ENCODE assay signal across 1 cellular context in the genomic region with DNA sequence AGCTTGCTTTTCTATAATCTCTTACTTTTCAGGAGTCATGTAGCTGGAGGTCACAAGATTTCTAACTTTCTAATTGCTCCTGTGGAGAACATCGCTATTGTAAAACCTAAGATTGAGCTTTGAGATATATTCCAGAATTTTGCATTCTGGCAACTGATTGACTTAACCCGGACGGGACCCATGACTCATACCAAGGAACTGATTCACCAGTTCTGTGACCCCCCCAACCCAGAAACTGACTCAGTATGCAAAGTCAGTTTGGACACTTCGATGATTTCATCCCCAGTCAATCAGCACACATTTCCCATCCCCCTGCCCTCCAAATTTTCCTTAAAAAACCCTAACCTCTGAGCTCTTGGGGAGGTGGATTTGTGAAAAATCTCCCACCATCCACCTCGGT.
A peak's percentile ranks its signal among the peaks of the same experiment; 100 is the strongest.
TF ChIP-seq lines count a peak whose summit lies in the region.

No MANE protein-coding gene starts in this region.

TF ChIP-seq in SK-N-SH, 30 proteins besides CTCF, POLR2A, EP300 and RAD21:
- TF ChIP-seq FOXM1 (IDR thresholded peaks at IDR 0.05; ENCODE audit: low read depth) (no peak), RFX5 (IDR thresholded peaks at IDR 0.05; ENCODE audit: low read length) (no peak), FOXJ3 (CRISPR knock-in tag; IDR thresholded peaks at IDR 0.05) (no peak), USF1 (IDR thresholded peaks at IDR 0.05; ENCODE audit: borderline replicate concordance, low read depth) (no peak), RCOR1 (IDR thresholded peaks at IDR 0.05; ENCODE audit: low read length) (no peak), POLR2AphosphoS5 (IDR thresholded peaks at IDR 0.05; ENCODE audit: low read depth, low read length) (no peak), FOSL2 (IDR thresholded peaks at IDR 0.05; ENCODE audit: borderline replicate concordance, low read depth) (peak; percentile 86), EZH2phosphoT487 (IDR thresholded peaks at IDR 0.05; ENCODE audit: borderline replicate concordance, low read depth) (no peak), CHD2 (IDR thresholded peaks at IDR 0.05; ENCODE audit: low read length, partially characterized antibody) (no peak), TAF1 (IDR thresholded peaks at IDR 0.05; ENCODE audit: borderline replicate concordance, low read depth, low read length) (no peak), NRF1 (IDR thresholded peaks at IDR 0.05; ENCODE audit: low read depth, low read length) (no peak), TEAD4 (IDR thresholded peaks at IDR 0.05; ENCODE audit: borderline replicate concordance, insufficient read depth) (no peak), GABPA (IDR thresholded peaks at IDR 0.05; ENCODE audit: low read depth) (no peak), MAX (IDR thresholded peaks at IDR 0.05; ENCODE audit: low read depth) (no peak), RXRA (IDR thresholded peaks at IDR 0.05; ENCODE audit: borderline replicate concordance, low read depth) (no peak; the same call in 1 of the 2 replicates), MEF2A (IDR thresholded peaks at IDR 0.05; ENCODE audit: borderline replicate concordance, low read depth) (no peak), JUND (IDR thresholded peaks at IDR 0.05) (peak; percentile 58), TCF12 (IDR thresholded peaks at IDR 0.05) (no peak), SIN3A (IDR thresholded peaks at IDR 0.05; ENCODE audit: borderline replicate concordance, low read depth, low read length) (no peak), GATA2 (CRISPR knock-in tag; IDR thresholded peaks at IDR 0.05) (no peak), YY1 (IDR thresholded peaks at IDR 0.05; ENCODE audit: low read depth) (no peak), ELF1 (IDR thresholded peaks at IDR 0.05) (no peak), MXI1 (IDR thresholded peaks at IDR 0.05; ENCODE audit: low read depth, low read length) (no peak)
- TF ChIP-seq, protein P1, sequence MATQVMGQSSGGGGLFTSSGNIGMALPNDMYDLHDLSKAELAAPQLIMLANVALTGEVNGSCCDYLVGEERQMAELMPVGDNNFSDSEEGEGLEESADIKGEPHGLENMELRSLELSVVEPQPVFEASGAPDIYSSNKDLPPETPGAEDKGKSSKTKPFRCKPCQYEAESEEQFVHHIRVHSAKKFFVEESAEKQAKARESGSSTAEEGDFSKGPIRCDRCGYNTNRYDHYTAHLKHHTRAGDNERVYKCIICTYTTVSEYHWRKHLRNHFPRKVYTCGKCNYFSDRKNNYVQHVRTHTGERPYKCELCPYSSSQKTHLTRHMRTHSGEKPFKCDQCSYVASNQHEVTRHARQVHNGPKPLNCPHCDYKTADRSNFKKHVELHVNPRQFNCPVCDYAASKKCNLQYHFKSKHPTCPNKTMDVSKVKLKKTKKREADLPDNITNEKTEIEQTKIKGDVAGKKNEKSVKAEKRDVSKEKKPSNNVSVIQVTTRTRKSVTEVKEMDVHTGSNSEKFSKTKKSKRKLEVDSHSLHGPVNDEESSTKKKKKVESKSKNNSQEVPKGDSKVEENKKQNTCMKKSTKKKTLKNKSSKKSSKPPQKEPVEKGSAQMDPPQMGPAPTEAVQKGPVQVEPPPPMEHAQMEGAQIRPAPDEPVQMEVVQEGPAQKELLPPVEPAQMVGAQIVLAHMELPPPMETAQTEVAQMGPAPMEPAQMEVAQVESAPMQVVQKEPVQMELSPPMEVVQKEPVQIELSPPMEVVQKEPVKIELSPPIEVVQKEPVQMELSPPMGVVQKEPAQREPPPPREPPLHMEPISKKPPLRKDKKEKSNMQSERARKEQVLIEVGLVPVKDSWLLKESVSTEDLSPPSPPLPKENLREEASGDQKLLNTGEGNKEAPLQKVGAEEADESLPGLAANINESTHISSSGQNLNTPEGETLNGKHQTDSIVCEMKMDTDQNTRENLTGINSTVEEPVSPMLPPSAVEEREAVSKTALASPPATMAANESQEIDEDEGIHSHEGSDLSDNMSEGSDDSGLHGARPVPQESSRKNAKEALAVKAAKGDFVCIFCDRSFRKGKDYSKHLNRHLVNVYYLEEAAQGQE (IDR thresholded peaks at IDR 0.05; ENCODE audit: low read depth, low read length): no peak
- TF ChIP-seq, protein P2, sequence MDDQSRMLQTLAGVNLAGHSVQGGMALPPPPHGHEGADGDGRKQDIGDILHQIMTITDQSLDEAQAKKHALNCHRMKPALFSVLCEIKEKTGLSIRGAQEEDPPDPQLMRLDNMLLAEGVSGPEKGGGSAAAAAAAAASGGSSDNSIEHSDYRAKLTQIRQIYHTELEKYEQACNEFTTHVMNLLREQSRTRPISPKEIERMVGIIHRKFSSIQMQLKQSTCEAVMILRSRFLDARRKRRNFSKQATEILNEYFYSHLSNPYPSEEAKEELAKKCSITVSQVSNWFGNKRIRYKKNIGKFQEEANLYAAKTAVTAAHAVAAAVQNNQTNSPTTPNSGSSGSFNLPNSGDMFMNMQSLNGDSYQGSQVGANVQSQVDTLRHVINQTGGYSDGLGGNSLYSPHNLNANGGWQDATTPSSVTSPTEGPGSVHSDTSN (IDR thresholded peaks at IDR 0.05): peak; percentile 53
- TF ChIP-seq, protein P3, sequence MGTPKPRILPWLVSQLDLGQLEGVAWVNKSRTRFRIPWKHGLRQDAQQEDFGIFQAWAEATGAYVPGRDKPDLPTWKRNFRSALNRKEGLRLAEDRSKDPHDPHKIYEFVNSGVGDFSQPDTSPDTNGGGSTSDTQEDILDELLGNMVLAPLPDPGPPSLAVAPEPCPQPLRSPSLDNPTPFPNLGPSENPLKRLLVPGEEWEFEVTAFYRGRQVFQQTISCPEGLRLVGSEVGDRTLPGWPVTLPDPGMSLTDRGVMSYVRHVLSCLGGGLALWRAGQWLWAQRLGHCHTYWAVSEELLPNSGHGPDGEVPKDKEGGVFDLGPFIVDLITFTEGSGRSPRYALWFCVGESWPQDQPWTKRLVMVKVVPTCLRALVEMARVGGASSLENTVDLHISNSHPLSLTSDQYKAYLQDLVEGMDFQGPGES (IDR thresholded peaks at IDR 0.05; ENCODE audit: low read depth, low read length): no peak
